In the genomic region with DNA sequence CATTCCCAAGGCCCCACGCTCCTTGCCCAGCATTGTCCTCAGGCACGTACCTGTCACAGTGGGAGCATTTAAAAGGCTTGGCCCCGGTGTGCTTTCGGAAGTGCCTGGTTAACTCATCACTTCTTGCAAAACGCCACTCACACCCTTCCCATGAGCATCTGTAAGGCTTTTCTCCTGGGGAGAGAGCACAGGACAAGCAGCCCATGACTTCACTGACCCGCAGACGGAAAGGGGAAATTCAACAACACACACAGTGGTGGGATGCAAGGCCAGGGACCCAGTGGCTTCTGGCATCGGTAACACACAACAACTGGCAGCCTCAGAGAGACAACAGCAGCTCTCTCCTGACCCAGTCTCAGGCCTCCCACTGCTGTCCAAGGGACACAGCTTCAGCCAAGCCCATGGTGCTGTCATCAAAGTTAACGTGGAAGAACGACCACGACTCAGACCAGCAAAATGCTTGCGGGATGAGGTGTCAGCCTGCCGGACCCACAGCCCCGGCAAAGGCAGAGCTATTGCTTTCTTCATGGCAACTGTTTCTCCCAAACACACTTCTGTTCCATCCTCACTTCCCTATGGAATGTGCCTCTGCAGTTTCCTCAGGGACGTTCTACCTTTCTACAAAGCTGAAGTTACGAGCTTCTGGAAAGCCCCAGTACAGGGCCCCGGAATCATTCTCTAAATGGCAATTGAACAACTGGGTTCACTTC, we compare ENCODE assay signal across 8 cellular contexts. TPM values are rescaled to one million over a fixed set of nuclear protein-coding genes. Genes with fewer than 3 reads are reported as not detected.
DNase-seq lines count a peak whose midpoint lies in the region; ATAC-seq and TF ChIP-seq lines count a peak whose summit lies in the region.

No MANE protein-coding gene starts in this region.

- no peak for TF ChIP-seq CTCF in A673 (conservative IDR thresholded peaks at IDR 0.05; ENCODE audit: low read depth, low read length)

- H3K4me3 ChIP-seq in A673 (ENCODE audit: low read depth, low read length, poor library complexity, severe bottlenecking) = no peak overlapping the region
- peak overlapping the region; percentile 92 for H3K4me3 ChIP-seq in mononuclear cell (ENCODE audit: low read length)

- H3K27me3 ChIP-seq in A673 (replicated peaks; ENCODE audit: insufficient read depth, low read depth, low read length, poor library complexity) = no peaks in the 10 kb centered on the region
- no peaks in the 10 kb centered on the region for H3K27me3 ChIP-seq in mononuclear cell (ENCODE audit: insufficient read depth, low read length)

- POLR2A ChIA-PET in A673 (lab: Charles Lee; ENCODE audit: low non-redundant PET) = no interaction called here

- H3K9me3 ChIP-seq in A673 (ENCODE audit: low read depth, low read length, poor library complexity, severe bottlenecking) (no peaks in the 10 kb centered on the region), mononuclear cell (ENCODE audit: low read depth, low read length) (no peaks in the 10 kb centered on the region)

- peak overlapping the region; percentile 6 for H3K27ac ChIP-seq in A673 (ENCODE audit: low read depth, low read length, poor library complexity, severe bottlenecking)

- intact Hi-C loops in A673 (cut with micrococcal nuclease; ENCODE audit: unreplicated experiment) = loop anchor here (5.0 to 10.0 kb wide), 4 partner anchors 108 to 992 kb away; no protein-coding TSS in a partner anchor

- DNase-seq in A673 (ENCODE audit: low spot score) = no peak
- no peak for DNase-seq in central memory CD8-positive, alpha-beta T cell (ENCODE audit: low spot score in 2 of 2)
- DNase-seq in KBM-7 = no peak
- no peak for DNase-seq in DMS79 (lab: John Stamatoyannopoulos, UW)

- H3K4me1 ChIP-seq in A673 (ENCODE audit: insufficient read depth, low read length, poor library complexity, severe bottlenecking) = peaks cover 59% of the 10 kb centered on the region
- peaks cover 76% of the 10 kb centered on the region for H3K4me1 ChIP-seq in mononuclear cell (ENCODE audit: insufficient read depth, low read length)

- peaks cover 70% of the 10 kb centered on the region for H3K36me3 ChIP-seq in A673 (ENCODE audit: insufficient read depth, low read length, poor library complexity, severe bottlenecking)

- H3K27ac Mint-ChIP-seq in IgD-negative memory B cell = peak overlapping the region; percentile 97 to 98 (median 98)
- peak overlapping the region; percentile 100 for H3K27ac Mint-ChIP-seq in central memory CD8-positive, alpha-beta T cell (ENCODE audit: low read depth)

- H3K36me3 Mint-ChIP-seq in IgD-negative memory B cell = peaks cover 15% of the 10 kb centered on the region
- peaks cover 98% of the 10 kb centered on the region for H3K36me3 Mint-ChIP-seq in central memory CD8-positive, alpha-beta T cell (ENCODE audit: insufficient read depth)

- H3K4me3 Mint-ChIP-seq in IgD-negative memory B cell = peak overlapping the region; percentile 89 to 98 (median 97)
- peak overlapping the region; percentile 97 for H3K4me3 Mint-ChIP-seq in central memory CD8-positive, alpha-beta T cell

- CTCF ChIA-PET in A673 (lab: Charles Lee) = no interaction called here

- peaks cover 0 to 2% (median 0%) of the 10 kb centered on the region in 3 donors for H3K9me3 Mint-ChIP-seq in IgD-negative memory B cell
- H3K9me3 Mint-ChIP-seq in central memory CD8-positive, alpha-beta T cell = no peaks in the 10 kb centered on the region

- in situ Hi-C loops in KBM-7 (cut with MboI; ENCODE audit: low pct_unique_long_range_greater_than_20kb, low sequenced_read_pairs) = no loop called here

- ATAC-seq in central memory CD8-positive, alpha-beta T cell (replicated peaks; ENCODE audit: extremely low read depth, poor library complexity, severe bottlenecking) = no peak
- no peak for ATAC-seq in GM21390 (IDR thresholded peaks at IDR 0.05; ENCODE audit: unreplicated experiment)
- ATAC-seq in GM18520 (IDR thresholded peaks at IDR 0.05; ENCODE audit: unreplicated experiment) = no peak

- BruUV-seq in A673 (replicated peaks; lab: Mats Ljungman, UMichigan) = no TSS peak

- no peaks in the 10 kb centered on the region for H3K27me3 Mint-ChIP-seq in IgD-negative memory B cell
- H3K27me3 Mint-ChIP-seq in central memory CD8-positive, alpha-beta T cell = no peaks in the 10 kb centered on the region

- peaks cover 33 to 48% (median 46%) of the 10 kb centered on the region in 3 donors for H3K4me1 Mint-ChIP-seq in IgD-negative memory B cell
- peaks cover 85% of the 10 kb centered on the region for H3K4me1 Mint-ChIP-seq in central memory CD8-positive, alpha-beta T cell

RNA-seq across cellular contexts. Expression of gene KLF6, which starts 4.8 kb away (rescaled TPM):
- total RNA-seq in A673 (2021) (57.3 and 70.1 TPM in 2 replicates), mononuclear cell (606 TPM)
- 1,101 TPM for polyA plus RNA-seq in IgD-negative memory B cell
